Comparison of ENCODE assay signal across 1 cellular context in genomic region chr6:35727935-35728662, GRCh38.
TF ChIP-seq lines count a peak whose summit lies in the region.

No MANE protein-coding gene starts in this region.

TF ChIP-seq in HEK293, 187 proteins besides CTCF, POLR2A, EP300 and RAD21 (continued from another document and continues in another):
- TF ChIP-seq PRDM2 (tag by site-specific recombination; IDR thresholded peaks at IDR 0.05; ENCODE audit: borderline replicate concordance), result no peak
- no peak for TF ChIP-seq ZNF530 (tag by site-specific recombination; IDR thresholded peaks at IDR 0.05; ENCODE audit: low read depth)
- TF ChIP-seq ZNF324 (tag by site-specific recombination; IDR thresholded peaks at IDR 0.05), result no peak
- TF ChIP-seq ZIC2 (tag by site-specific recombination; IDR thresholded peaks at IDR 0.05), result 0 out of 2 replicates have a peak, but pooled peaks have one; percentile 5
- TF ChIP-seq ZNF223 (tag by site-specific recombination; IDR thresholded peaks at IDR 0.05), result no peak
- no peak for TF ChIP-seq ZNF488 (tag by site-specific recombination; IDR thresholded peaks at IDR 0.05)
- TF ChIP-seq ZNF16 (tag by site-specific recombination; IDR thresholded peaks at IDR 0.05; ENCODE audit: low read depth), result no peak
- TF ChIP-seq ZNF202 (tag by site-specific recombination; IDR thresholded peaks at IDR 0.05; ENCODE audit: borderline replicate concordance), result no peak
- peak; percentile 25; the same call in 1 of the 2 replicates for TF ChIP-seq ZNF76 (tag by site-specific recombination; IDR thresholded peaks at IDR 0.05; ENCODE audit: borderline replicate concordance, low read depth)
- 0 out of 2 replicates have a peak, but pooled peaks have one; percentile 9 for TF ChIP-seq ZNF629 (tag by site-specific recombination; IDR thresholded peaks at IDR 0.05)
- TF ChIP-seq HOXC10 (CRISPR knock-in tag; IDR thresholded peaks at IDR 0.05), result 0 out of 2 replicates have a peak, but pooled peaks have one; percentile 86
- TF ChIP-seq IKZF3 (tag by site-specific recombination; IDR thresholded peaks at IDR 0.05), result no peak
- no peak for TF ChIP-seq ZNF433 (tag by site-specific recombination; IDR thresholded peaks at IDR 0.05; ENCODE audit: low read depth)
- TF ChIP-seq ZNF155 (tag by site-specific recombination; IDR thresholded peaks at IDR 0.05), result no peak
- no peak for TF ChIP-seq ZNF398 (tag by site-specific recombination; IDR thresholded peaks at IDR 0.05)
- peak; percentile 97 for TF ChIP-seq ZNF341 (tag by site-specific recombination; IDR thresholded peaks at IDR 0.05; ENCODE audit: low read depth)
- no peak for TF ChIP-seq PRDM10 (tag by site-specific recombination; IDR thresholded peaks at IDR 0.05)
- TF ChIP-seq HOXD13 (CRISPR knock-in tag; IDR thresholded peaks at IDR 0.05; ENCODE audit: borderline replicate concordance), result no peak
- no peak for TF ChIP-seq HOXA7 (CRISPR knock-in tag; IDR thresholded peaks at IDR 0.05; ENCODE audit: borderline replicate concordance)
- no peak for TF ChIP-seq ZNF623 (tag by site-specific recombination; IDR thresholded peaks at IDR 0.05)
- no peak for TF ChIP-seq ZNF140 (tag by site-specific recombination; IDR thresholded peaks at IDR 0.05)
- TF ChIP-seq ZNF645 (tag by site-specific recombination; IDR thresholded peaks at IDR 0.05), result no peak
- no peak for TF ChIP-seq ZNF169 (tag by site-specific recombination; IDR thresholded peaks at IDR 0.05)
- TF ChIP-seq ZNF146 (tag by site-specific recombination; IDR thresholded peaks at IDR 0.05), result no peak
- TF ChIP-seq ZNF157 (tag by site-specific recombination; IDR thresholded peaks at IDR 0.05), result no peak
- TF ChIP-seq ATF2 (tag by site-specific recombination; IDR thresholded peaks at IDR 0.05; ENCODE audit: low read depth), result no peak
- TF ChIP-seq ZBTB48 (tag by site-specific recombination; IDR thresholded peaks at IDR 0.05), result peak; percentile 29; the same call in 1 of the 2 replicates
- no peak for TF ChIP-seq ZFHX2 (tag by site-specific recombination; conservative IDR thresholded peaks at IDR 0.05)
- TF ChIP-seq GFI1B (tag by site-specific recombination; IDR thresholded peaks at IDR 0.05), result no peak
- no peak for TF ChIP-seq ZNF148 (tag by site-specific recombination; IDR thresholded peaks at IDR 0.05; ENCODE audit: borderline replicate concordance)
- no peak for TF ChIP-seq ZNF335 (tag by site-specific recombination; conservative IDR thresholded peaks at IDR 0.05)
- TF ChIP-seq ZNF23 (tag by site-specific recombination; IDR thresholded peaks at IDR 0.05; ENCODE audit: borderline replicate concordance), result no peak
- TF ChIP-seq ZNF514 (tag by site-specific recombination; IDR thresholded peaks at IDR 0.05), result no peak
- TF ChIP-seq ZNF670 (tag by site-specific recombination; IDR thresholded peaks at IDR 0.05; ENCODE audit: low read depth), result no peak
- TF ChIP-seq ZNF518A (tag by site-specific recombination; conservative IDR thresholded peaks at IDR 0.05; ENCODE audit: low read depth), result no peak
- no peak for TF ChIP-seq ZNF544 (tag by site-specific recombination; IDR thresholded peaks at IDR 0.05)
